Comparison of ENCODE assay signal across 1 cellular context in the genomic region with DNA sequence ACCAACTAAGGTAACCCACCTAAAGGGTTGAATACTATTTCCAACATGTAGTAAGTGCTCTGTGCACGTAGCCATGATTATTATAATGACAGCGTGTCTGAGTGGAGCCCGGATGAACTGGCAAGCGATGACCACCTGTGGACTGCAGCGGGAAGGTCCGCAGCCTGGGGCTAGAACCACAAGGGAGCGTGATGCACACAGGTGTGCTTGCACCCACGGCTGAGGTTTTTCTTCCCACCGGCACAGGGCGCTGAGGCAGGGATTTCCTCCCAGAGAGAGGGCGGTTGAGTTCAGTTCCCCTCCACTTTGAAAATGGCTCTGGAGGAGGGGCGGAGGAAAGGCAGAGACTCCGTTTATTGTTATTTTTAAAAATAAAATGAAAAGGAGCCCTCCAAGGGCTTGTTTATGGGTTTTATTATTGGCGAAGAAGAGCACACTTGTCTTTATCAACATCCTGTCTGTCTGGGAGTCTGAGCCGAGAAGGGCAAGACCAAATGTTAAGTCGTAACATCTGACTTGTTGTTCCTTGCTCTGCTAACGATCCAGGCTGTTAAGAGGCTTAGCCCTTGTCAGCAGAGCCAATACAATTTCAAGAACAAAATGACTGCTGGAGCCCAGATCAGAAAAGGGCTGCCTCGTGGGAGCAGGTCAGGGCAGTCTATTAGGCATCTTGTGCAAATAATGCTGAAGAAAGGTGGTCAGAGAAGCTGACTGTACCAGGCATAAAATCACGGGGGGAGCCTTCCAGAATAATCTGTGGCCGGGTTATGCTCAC.
TF ChIP-seq lines count a peak whose summit lies in the region.

No MANE protein-coding gene starts in this region.

TF ChIP-seq in GM23338, 12 proteins besides CTCF, POLR2A, EP300 and RAD21 (continued from another document):
- TF ChIP-seq, protein P1, sequence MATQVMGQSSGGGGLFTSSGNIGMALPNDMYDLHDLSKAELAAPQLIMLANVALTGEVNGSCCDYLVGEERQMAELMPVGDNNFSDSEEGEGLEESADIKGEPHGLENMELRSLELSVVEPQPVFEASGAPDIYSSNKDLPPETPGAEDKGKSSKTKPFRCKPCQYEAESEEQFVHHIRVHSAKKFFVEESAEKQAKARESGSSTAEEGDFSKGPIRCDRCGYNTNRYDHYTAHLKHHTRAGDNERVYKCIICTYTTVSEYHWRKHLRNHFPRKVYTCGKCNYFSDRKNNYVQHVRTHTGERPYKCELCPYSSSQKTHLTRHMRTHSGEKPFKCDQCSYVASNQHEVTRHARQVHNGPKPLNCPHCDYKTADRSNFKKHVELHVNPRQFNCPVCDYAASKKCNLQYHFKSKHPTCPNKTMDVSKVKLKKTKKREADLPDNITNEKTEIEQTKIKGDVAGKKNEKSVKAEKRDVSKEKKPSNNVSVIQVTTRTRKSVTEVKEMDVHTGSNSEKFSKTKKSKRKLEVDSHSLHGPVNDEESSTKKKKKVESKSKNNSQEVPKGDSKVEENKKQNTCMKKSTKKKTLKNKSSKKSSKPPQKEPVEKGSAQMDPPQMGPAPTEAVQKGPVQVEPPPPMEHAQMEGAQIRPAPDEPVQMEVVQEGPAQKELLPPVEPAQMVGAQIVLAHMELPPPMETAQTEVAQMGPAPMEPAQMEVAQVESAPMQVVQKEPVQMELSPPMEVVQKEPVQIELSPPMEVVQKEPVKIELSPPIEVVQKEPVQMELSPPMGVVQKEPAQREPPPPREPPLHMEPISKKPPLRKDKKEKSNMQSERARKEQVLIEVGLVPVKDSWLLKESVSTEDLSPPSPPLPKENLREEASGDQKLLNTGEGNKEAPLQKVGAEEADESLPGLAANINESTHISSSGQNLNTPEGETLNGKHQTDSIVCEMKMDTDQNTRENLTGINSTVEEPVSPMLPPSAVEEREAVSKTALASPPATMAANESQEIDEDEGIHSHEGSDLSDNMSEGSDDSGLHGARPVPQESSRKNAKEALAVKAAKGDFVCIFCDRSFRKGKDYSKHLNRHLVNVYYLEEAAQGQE (IDR thresholded peaks at IDR 0.05; ENCODE audit: unreplicated experiment): no peak
- TF ChIP-seq CREB1 (CRISPR knock-in tag; IDR thresholded peaks at IDR 0.05; ENCODE audit: low read depth) (no peak), ZNF114 (CRISPR knock-in tag; IDR thresholded peaks at IDR 0.05) (no peak), ZNF331 (CRISPR knock-in tag; IDR thresholded peaks at IDR 0.05; ENCODE audit: low read depth) (no peak), POLR2AphosphoS5 (IDR thresholded peaks at IDR 0.05; ENCODE audit: low read depth) (no peak), JUNB (IDR thresholded peaks at IDR 0.05; ENCODE audit: unreplicated experiment) (no peak), STAT1 (IDR thresholded peaks at IDR 0.05; ENCODE audit: unreplicated experiment) (no peak)
- TF ChIP-seq, protein P2, sequence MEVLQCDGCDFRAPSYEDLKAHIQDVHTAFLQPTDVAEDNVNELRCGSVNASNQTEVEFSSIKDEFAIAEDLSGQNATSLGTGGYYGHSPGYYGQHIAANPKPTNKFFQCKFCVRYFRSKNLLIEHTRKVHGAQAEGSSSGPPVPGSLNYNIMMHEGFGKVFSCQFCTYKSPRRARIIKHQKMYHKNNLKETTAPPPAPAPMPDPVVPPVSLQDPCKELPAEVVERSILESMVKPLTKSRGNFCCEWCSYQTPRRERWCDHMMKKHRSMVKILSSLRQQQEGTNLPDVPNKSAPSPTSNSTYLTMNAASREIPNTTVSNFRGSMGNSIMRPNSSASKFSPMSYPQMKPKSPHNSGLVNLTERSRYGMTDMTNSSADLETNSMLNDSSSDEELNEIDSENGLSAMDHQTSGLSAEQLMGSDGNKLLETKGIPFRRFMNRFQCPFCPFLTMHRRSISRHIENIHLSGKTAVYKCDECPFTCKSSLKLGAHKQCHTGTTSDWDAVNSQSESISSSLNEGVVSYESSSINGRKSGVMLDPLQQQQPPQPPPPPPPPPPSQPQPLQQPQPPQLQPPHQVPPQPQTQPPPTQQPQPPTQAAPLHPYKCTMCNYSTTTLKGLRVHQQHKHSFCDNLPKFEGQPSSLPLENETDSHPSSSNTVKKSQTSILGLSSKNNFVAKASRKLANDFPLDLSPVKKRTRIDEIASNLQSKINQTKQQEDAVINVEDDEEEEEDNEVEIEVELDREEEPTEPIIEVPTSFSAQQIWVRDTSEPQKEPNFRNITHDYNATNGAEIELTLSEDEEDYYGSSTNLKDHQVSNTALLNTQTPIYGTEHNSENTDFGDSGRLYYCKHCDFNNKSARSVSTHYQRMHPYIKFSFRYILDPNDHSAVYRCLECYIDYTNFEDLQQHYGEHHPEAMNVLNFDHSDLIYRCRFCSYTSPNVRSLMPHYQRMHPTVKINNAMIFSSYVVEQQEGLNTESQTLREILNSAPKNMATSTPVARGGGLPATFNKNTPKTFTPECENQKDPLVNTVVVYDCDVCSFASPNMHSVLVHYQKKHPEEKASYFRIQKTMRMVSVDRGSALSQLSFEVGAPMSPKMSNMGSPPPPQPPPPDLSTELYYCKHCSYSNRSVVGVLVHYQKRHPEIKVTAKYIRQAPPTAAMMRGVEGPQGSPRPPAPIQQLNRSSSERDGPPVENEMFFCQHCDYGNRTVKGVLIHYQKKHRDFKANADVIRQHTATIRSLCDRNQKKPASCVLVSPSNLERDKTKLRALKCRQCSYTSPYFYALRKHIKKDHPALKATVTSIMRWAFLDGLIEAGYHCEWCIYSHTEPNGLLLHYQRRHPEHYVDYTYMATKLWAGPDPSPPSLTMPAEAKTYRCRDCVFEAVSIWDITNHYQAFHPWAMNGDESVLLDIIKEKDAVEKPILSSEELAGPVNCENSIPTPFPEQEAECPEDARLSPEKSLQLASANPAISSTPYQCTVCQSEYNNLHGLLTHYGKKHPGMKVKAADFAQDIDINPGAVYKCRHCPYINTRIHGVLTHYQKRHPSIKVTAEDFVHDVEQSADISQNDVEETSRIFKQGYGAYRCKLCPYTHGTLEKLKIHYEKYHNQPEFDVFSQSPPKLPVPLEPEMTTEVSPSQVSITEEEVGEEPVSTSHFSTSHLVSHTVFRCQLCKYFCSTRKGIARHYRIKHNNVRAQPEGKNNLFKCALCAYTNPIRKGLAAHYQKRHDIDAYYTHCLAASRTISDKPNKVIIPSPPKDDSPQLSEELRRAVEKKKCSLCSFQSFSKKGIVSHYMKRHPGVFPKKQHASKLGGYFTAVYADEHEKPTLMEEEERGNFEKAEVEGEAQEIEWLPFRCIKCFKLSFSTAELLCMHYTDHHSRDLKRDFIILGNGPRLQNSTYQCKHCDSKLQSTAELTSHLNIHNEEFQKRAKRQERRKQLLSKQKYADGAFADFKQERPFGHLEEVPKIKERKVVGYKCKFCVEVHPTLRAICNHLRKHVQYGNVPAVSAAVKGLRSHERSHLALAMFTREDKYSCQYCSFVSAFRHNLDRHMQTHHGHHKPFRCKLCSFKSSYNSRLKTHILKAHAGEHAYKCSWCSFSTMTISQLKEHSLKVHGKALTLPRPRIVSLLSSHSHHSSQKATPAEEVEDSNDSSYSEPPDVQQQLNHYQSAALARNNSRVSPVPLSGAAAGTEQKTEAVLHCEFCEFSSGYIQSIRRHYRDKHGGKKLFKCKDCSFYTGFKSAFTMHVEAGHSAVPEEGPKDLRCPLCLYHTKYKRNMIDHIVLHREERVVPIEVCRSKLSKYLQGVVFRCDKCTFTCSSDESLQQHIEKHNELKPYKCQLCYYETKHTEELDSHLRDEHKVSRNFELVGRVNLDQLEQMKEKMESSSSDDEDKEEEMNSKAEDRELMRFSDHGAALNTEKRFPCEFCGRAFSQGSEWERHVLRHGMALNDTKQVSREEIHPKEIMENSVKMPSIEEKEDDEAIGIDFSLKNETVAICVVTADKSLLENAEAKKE (CRISPR knock-in tag; IDR thresholded peaks at IDR 0.05): no peak
- TF ChIP-seq, protein P3, sequence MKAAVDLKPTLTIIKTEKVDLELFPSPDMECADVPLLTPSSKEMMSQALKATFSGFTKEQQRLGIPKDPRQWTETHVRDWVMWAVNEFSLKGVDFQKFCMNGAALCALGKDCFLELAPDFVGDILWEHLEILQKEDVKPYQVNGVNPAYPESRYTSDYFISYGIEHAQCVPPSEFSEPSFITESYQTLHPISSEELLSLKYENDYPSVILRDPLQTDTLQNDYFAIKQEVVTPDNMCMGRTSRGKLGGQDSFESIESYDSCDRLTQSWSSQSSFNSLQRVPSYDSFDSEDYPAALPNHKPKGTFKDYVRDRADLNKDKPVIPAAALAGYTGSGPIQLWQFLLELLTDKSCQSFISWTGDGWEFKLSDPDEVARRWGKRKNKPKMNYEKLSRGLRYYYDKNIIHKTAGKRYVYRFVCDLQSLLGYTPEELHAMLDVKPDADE (IDR thresholded peaks at IDR 0.05): no peak
